Comparison of ENCODE assay signal across 12 cellular contexts in the genomic region with DNA sequence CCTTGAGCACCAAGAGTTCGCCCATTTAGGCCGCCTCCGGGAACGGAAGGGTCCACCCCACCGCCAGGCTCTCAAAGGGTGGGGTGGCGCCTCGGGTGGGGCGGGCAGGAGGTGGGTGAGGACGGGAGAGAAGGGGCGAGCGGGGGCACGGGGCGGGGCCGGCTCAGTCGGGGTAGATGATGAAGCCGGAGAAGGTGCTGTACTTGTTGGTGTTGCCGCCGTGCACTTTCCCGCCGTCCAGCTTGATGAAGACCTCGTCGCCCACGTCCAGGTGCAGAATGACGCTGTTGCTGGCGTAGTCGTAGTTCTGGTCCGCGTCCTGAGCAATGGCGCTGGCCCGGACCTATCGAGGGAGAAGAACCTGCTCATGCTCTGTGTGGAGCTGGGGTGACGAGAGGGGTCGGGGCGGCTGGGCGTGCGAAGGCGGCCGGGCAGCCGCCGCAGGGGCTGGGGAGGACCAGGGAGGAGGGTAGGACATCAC. TPM values are rescaled to one million over a fixed set of nuclear protein-coding genes. Genes with fewer than 3 reads are reported as not detected.
A peak's percentile ranks its signal among the peaks of the same experiment; 100 is the strongest.
DNase-seq lines count a peak whose midpoint lies in the region; ATAC-seq, FAIRE-seq and TF ChIP-seq lines count a peak whose summit lies in the region.
"Had no signal": no experiment of that assay in that cellular context is flagged by ENCODE, and none has a peak within 500 bp of the region (broad histone marks: within the 10 kb centered on the region; RNA-seq: fewer than 3 reads in every experiment).

No MANE protein-coding gene starts in this region.

- TF ChIP-seq EP300 in sigmoid colon (IDR thresholded peaks at IDR 0.05): no peak

- H3K9me3 ChIP-seq in T-helper 17 cell (ENCODE audit: control insufficient read depth, low read length, poor library complexity, severe bottlenecking) (no peaks in the 10 kb centered on the region), iPS DF 6.9 (ENCODE audit: control insufficient read depth, insufficient read depth, low read length) (no peaks in the 10 kb centered on the region), sigmoid colon (no peaks in the 10 kb centered on the region)

- TF ChIP-seq CTCF in sigmoid colon (IDR thresholded peaks at IDR 0.05): no peak

- DNase-seq in GM12891 (ENCODE audit: insufficient read length, low spot score) (no peak), T-helper 17 cell (no peak), iPS DF 6.9 (ENCODE audit: low read depth, low spot score) (no peak), sigmoid colon (peak; percentile 57), islet precursor cell (no peak), iPS-NIHi11 (ENCODE audit: low spot score) (no peak)
- DNase-seq: GM23248, NCI-H446 treated with DMSO at 0.1 percent for 48 hours had no signal

- H3K27ac ChIP-seq in iPS DF 6.9 (ENCODE audit: low read length) (no peak overlapping the region), sigmoid colon (no peak overlapping the region)
- H3K27ac ChIP-seq: GM23248, skin epidermis had no signal

- FAIRE-seq in GM12891 (lab: Jason Lieb, UNC): peak; percentile 60

- intact Hi-C loops in sigmoid colon (cut with DNase I): no loop called here

- H3K36me3 Mint-ChIP-seq in T-helper 17 cell (ENCODE audit: low read depth): peaks cover 2% of the 10 kb centered on the region

- H3K36me3 ChIP-seq in iPS DF 6.9 (ENCODE audit: control insufficient read depth, insufficient read depth, low read length) (peaks cover 15% of the 10 kb centered on the region), sigmoid colon (no peaks in the 10 kb centered on the region)

- ATAC-seq in T-helper 17 cell (no peak), GM18517 (IDR thresholded peaks at IDR 0.05; ENCODE audit: unreplicated experiment) (no peak)

- H3K27me3 ChIP-seq in iPS DF 6.9 (ENCODE audit: control insufficient read depth, insufficient read depth, low read length): peaks cover 59% of the 10 kb centered on the region
- H3K27me3 ChIP-seq in sigmoid colon: peaks cover 31 to 78% (median 54%) of the 10 kb centered on the region in 3 donors

- H3K4me3 Mint-ChIP-seq in T-helper 17 cell: peak overlapping the region; percentile 78

- H3K4me1 ChIP-seq in iPS DF 6.9 (ENCODE audit: control insufficient read depth, insufficient read depth, low read length) (peaks cover 3% of the 10 kb centered on the region), sigmoid colon (peaks cover 0 to 33% (median 23%) of the 10 kb centered on the region in 4 donors)

- H3K27me3 Mint-ChIP-seq in T-helper 17 cell: peaks cover 54% of the 10 kb centered on the region

- no peak for TF ChIP-seq POLR2A in GM12891 (IDR thresholded peaks at IDR 0.05; ENCODE audit: low read depth, low read length)
- TF ChIP-seq POLR2A in sigmoid colon (IDR thresholded peaks at IDR 0.05): no peak

- WGBS in iPS DF 6.9 (ENCODE audit: insufficient coverage, insufficient read length): no CpG with 5 or more reads among the region's 40 CpGs
- 28 to 54% methylated on average over 40 of the region's 40 CpGs for WGBS in sigmoid colon, 2 donors

- peaks cover 22% of the 10 kb centered on the region for H3K4me1 Mint-ChIP-seq in T-helper 17 cell

- H3K4me3 ChIP-seq in iPS DF 6.9 (ENCODE audit: low read length) (peak overlapping the region; percentile 17; the same call in 1 of the 2 replicates), sigmoid colon (no peak overlapping the region)
- H3K4me3 ChIP-seq: GM23248 had no signal

- H3K27ac Mint-ChIP-seq in T-helper 17 cell: no peak overlapping the region

TF ChIP-seq in GM12891, 5 proteins besides CTCF, POLR2A, EP300 and RAD21:
- TF ChIP-seq SPI1 (IDR thresholded peaks at IDR 0.05; ENCODE audit: low read depth, low read length) (no peak), TAF1 (IDR thresholded peaks at IDR 0.05; ENCODE audit: low read depth, low read length) (no peak)
TF ChIP-seq in GM12891: peak in this region for 0.

RNA-seq across cellular contexts. Expression of gene C1QL4, which starts 4.1 kb away (rescaled TPM):
- polyA plus RNA-seq in GM12891 (2012; ENCODE audit: low read depth, missing spikeins): 0.12 TPM
- total RNA-seq in T-helper 17 cell (not detected), sigmoid colon (not detected)
- under 1 TPM in 1 of 3 donors, not detected in 2; 0.03 TPM for polyA plus RNA-seq in sigmoid colon
- total RNA-seq: activated CD8-positive, alpha-beta memory T cell treated with anti-CD3 and anti-CD28 coated beads for 36 hours; GM23248 had no signal
- polyA plus RNA-seq: GM23248 had no signal

RNA-seq across cellular contexts. Expression of gene TROAP, which starts 9.9 kb away (rescaled TPM):
- polyA plus RNA-seq in GM12891 (2012; ENCODE audit: low read depth, missing spikeins): 20.7 TPM
- total RNA-seq in T-helper 17 cell: under 1 TPM in 1 of 2 donors, not detected in 1; 0.55 TPM
- under 1 TPM in 1 of 4 donors, not detected in 3; 0.36 TPM for total RNA-seq in sigmoid colon
- polyA plus RNA-seq in sigmoid colon: 10 to 100 TPM in 1 of 3 donors, 1 to 10 TPM in 2; 4.8 to 25.7 (median 5.1) TPM

RNA-seq across cellular contexts. Expression of gene DNAJC22, which starts 13.8 kb away (rescaled TPM):
- 0.08 TPM for polyA plus RNA-seq in GM12891 (2012; ENCODE audit: low read depth, missing spikeins)
- total RNA-seq in T-helper 17 cell (not detected), sigmoid colon (under 1 TPM in 3 of 4 donors, not detected in 1; under 0.01 to 0.28 (median 0.16) TPM)
- polyA plus RNA-seq in sigmoid colon: 10 to 100 TPM in 1 of 3 donors, 1 to 10 TPM in 2; 4.6 to 12.8 (median 7.8) TPM
- total RNA-seq: activated CD8-positive, alpha-beta memory T cell treated with anti-CD3 and anti-CD28 coated beads for 36 hours had no signal

RNA-seq across cellular contexts. Expression of gene SPATS2, which starts 34.3 kb away (rescaled TPM):
- 21.3 TPM for polyA plus RNA-seq in GM12891 (2012; ENCODE audit: low read depth, missing spikeins)
- total RNA-seq in T-helper 17 cell (1 to 10 TPM; 5.2 TPM), sigmoid colon (10 to 100 TPM; 10.3 to 32.1 (median 13.4) TPM)
- 10 to 100 TPM in 2 of 3 donors, 1 to 10 TPM in 1; 6.9 to 13.8 (median 11.0) TPM for polyA plus RNA-seq in sigmoid colon

RNA-seq across cellular contexts. Expression of gene PRPH, which starts 38.0 kb away (rescaled TPM):
- 0.08 TPM for polyA plus RNA-seq in GM12891 (2012; ENCODE audit: low read depth, missing spikeins)
- total RNA-seq in T-helper 17 cell (not detected), sigmoid colon (10 to 100 TPM; 19.7 to 56.2 (median 38.6) TPM)
- 10 to 100 TPM in 1 of 3 donors, 1 to 10 TPM in 1, under 1 TPM in 1; 0.46 to 31.8 (median 2.4) TPM for polyA plus RNA-seq in sigmoid colon
- total RNA-seq: activated CD8-positive, alpha-beta memory T cell treated with anti-CD3 and anti-CD28 coated beads for 36 hours; GM23248; SK-MEL-5 had no signal
- polyA plus RNA-seq: GM23248 had no signal
